Comparison of ENCODE assay signal across 25 cellular contexts in the genomic region with DNA sequence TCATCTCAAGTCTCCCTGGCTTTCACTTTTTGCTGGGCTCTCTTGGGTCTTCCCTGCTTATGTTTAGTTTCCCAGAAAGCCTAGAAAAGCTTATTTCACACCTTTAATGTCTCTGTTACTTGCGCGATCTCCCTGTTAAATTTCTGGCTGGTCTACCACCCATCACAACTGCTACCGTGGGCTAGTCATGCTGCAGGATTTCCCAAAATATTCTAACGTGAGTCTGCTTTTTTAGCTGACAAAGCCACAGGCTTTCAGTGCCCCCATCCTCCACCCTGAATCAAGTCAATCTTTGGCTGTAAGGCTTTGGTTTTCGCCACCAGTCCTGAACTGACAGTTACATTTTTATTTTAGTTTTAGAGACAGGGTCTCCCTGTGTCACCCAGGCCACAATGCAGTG.
DNase-seq lines count a peak whose midpoint lies in the region; ATAC-seq and TF ChIP-seq lines count a peak whose summit lies in the region.
"Had no signal": no experiment of that assay in that cellular context is flagged by ENCODE, and none has a peak within 500 bp of the region (broad histone marks: within the 10 kb centered on the region; RNA-seq: fewer than 3 reads in every experiment).

No MANE protein-coding gene starts in this region.

- peaks cover 0 to 38% (median 17%) of the 10 kb centered on the region in 11 experiments; a peak in 17 of 22 replicates for H3K36me3 ChIP-seq in BLaER1 treated with 17β-estradiol and CSF1 and Interleukin-3, amounts not matched to agents 10 nM and 100 nM
- no peaks in the 10 kb centered on the region for H3K36me3 ChIP-seq in upper lobe of right lung
- H3K36me3 ChIP-seq: HAP-1 had no signal

- H3K4me3 Mint-ChIP-seq in activated CD8-positive, alpha-beta T cell treated with anti-CD3 and anti-CD28 coated beads, Interleukin-2, amount 10 ng/mL, durations not matched to agents 7 days and 5 days: no peak overlapping the region
- H3K4me3 Mint-ChIP-seq in natural killer cell: peak overlapping the region; percentile 22
- H3K4me3 Mint-ChIP-seq: CD8-positive, alpha-beta memory T cell; HFFc6 had no signal

- peaks cover 0 to 16% (median 8%) of the 10 kb centered on the region in 11 experiments; a peak in 12 of 22 replicates for H3K9me3 ChIP-seq in BLaER1 treated with 17β-estradiol and CSF1 and Interleukin-3, amounts not matched to agents 10 nM and 100 nM (replicated peaks in 1 of 11)
- no peaks in the 10 kb centered on the region for H3K9me3 ChIP-seq in upper lobe of right lung
- H3K9me3 ChIP-seq: HAP-1 had no signal

- H3K27me3 Mint-ChIP-seq in activated CD8-positive, alpha-beta T cell treated with anti-CD3 and anti-CD28 coated beads, Interleukin-2, amount 10 ng/mL, durations not matched to agents 7 days and 5 days (ENCODE audit: low read depth): no peaks in the 10 kb centered on the region
- H3K27me3 Mint-ChIP-seq in natural killer cell (ENCODE audit: low read depth in 2 of 2): no peaks in the 10 kb centered on the region
- H3K27me3 Mint-ChIP-seq: CD8-positive, alpha-beta memory T cell had no signal

- peak overlapping the region in 6 of 11 experiments; percentile 1 to 88 (median 64); a peak in 7 of 22 replicates for H3K4me2 ChIP-seq in BLaER1 treated with 17β-estradiol and CSF1 and Interleukin-3, amounts not matched to agents 10 nM and 100 nM

- no peaks in the 10 kb centered on the region; a peak in 1 of 22 replicates for H4K20me1 ChIP-seq in BLaER1 treated with 17β-estradiol and CSF1 and Interleukin-3, amounts not matched to agents 10 nM and 100 nM

- peak overlapping the region; percentile 48 for H3K27ac Mint-ChIP-seq in activated CD8-positive, alpha-beta T cell treated with anti-CD3 and anti-CD28 coated beads, Interleukin-2, amount 10 ng/mL, durations not matched to agents 7 days and 5 days
- peak overlapping the region; percentile 85 to 87 for H3K27ac Mint-ChIP-seq in natural killer cell
- H3K27ac Mint-ChIP-seq: HFFc6 had no signal

- CTCF ChIA-PET in activated CD8-positive, alpha-beta T cell treated with anti-CD3 and anti-CD28 coated beads, Interleukin-2, amount 10 ng/mL, durations not matched to agents 7 days and 5 days (lab: Charles Lee): interaction anchor here (1.3 to 2.0 kb wide), 3 partner anchors 9 to 100 kb away, joined by 4 to 5 read pairs (median 4); a partner anchor contains a TSS

- no peaks in the 10 kb centered on the region for H3K27me3 ChIP-seq in BLaER1 treated with 17β-estradiol and CSF1 and Interleukin-3, amounts not matched to agents 10 nM and 100 nM
- no peaks in the 10 kb centered on the region for H3K27me3 ChIP-seq in upper lobe of right lung

- H3K4me1 ChIP-seq in BLaER1 treated with 17β-estradiol and CSF1 and Interleukin-3, amounts not matched to agents 10 nM and 100 nM: peaks cover 10 to 70% (median 23%) of the 10 kb centered on the region in 10 experiments
- no peaks in the 10 kb centered on the region for H3K4me1 ChIP-seq in upper lobe of right lung
- H3K4me1 ChIP-seq: HAP-1 had no signal

- POLR2A ChIA-PET in activated CD8-positive, alpha-beta T cell treated with anti-CD3 and anti-CD28 coated beads, Interleukin-2, amount 10 ng/mL, durations not matched to agents 7 days and 5 days (lab: Charles Lee): interaction anchor here (1.6 to 2.4 kb wide), 2 partner anchors 74 to 100 kb away, joined by 5 to 9 read pairs; a partner anchor contains a TSS

- no peak overlapping the region for H3K9ac ChIP-seq in BLaER1 treated with 17β-estradiol and CSF1 and Interleukin-3, amounts not matched to agents 10 nM and 100 nM

- intact Hi-C loops in natural killer cell (cut with micrococcal nuclease) (loop anchor here (5.0 kb wide), 2 partner anchors 41 to 354 kb away; no protein-coding TSS in a partner anchor), upper lobe of right lung (cut with DNase I) (no loop called here)

- H3K4me1 Mint-ChIP-seq in activated CD8-positive, alpha-beta T cell treated with anti-CD3 and anti-CD28 coated beads, Interleukin-2, amount 10 ng/mL, durations not matched to agents 7 days and 5 days (ENCODE audit: low read depth): peaks cover 51% of the 10 kb centered on the region
- H3K4me1 Mint-ChIP-seq in natural killer cell: peaks cover 41 to 45% of the 10 kb centered on the region in 2 donors

- H3K9me3 Mint-ChIP-seq in activated CD8-positive, alpha-beta T cell treated with anti-CD3 and anti-CD28 coated beads, Interleukin-2, amount 10 ng/mL, durations not matched to agents 7 days and 5 days (ENCODE audit: insufficient read depth): peaks cover 20% of the 10 kb centered on the region
- H3K9me3 Mint-ChIP-seq in natural killer cell: peaks cover 0 to 4% of the 10 kb centered on the region in 2 donors
- H3K9me3 Mint-ChIP-seq: HFFc6 had no signal

- ATAC-seq in activated CD8-positive, alpha-beta T cell treated with anti-CD3 and anti-CD28 coated beads, Interleukin-2, amount 10 ng/mL, durations not matched to agents 7 days and 5 days: no peak
- peak; percentile 5 to 56 (median 38) for ATAC-seq in natural killer cell
- no peak for ATAC-seq in upper lobe of right lung
- ATAC-seq: Panc1 had no signal

- H3K27ac ChIP-seq in BLaER1 treated with 17β-estradiol and CSF1 and Interleukin-3, amounts not matched to agents 10 nM and 100 nM: peak overlapping the region in 8 of 11 experiments; percentile 2 to 72 (median 60); a peak in 11 of 22 replicates
- H3K27ac ChIP-seq in upper lobe of right lung: no peak overlapping the region
- H3K27ac ChIP-seq: C4-2B, RWPE1 had no signal

- H3K36me3 Mint-ChIP-seq in activated CD8-positive, alpha-beta T cell treated with anti-CD3 and anti-CD28 coated beads, Interleukin-2, amount 10 ng/mL, durations not matched to agents 7 days and 5 days (ENCODE audit: low read depth): peaks cover 62% of the 10 kb centered on the region
- peaks cover 14% of the 10 kb centered on the region for H3K36me3 Mint-ChIP-seq in natural killer cell

- peak; percentile 37 for DNase-seq in GDM1 (lab: John Stamatoyannopoulos, UW)
- DNase-seq in activated CD8-positive, alpha-beta T cell treated with anti-CD3 and anti-CD28 coated beads, Interleukin-2, amount 10 ng/mL, durations not matched to agents 7 days and 5 days: no peak
- DNase-seq in natural killer cell: no peak
- no peak for DNase-seq in NCI-H1417 treated with DMSO at 0.1 percent for 48 hours (lab: John Stamatoyannopoulos, UW)
- DNase-seq in NCI-H1105 (lab: John Stamatoyannopoulos, UW): no peak
- no peak for DNase-seq in upper lobe of right lung
- DNase-seq: CD8-positive, alpha-beta memory T cell; DMS 273 treated with DMSO at 0.1 percent for 48 hours; DMS79; EL; GF-D8; GOT3; HFFc6; KG1; NCI-H1105 treated with DMSO at 0.1 percent for 48 hours; NCI-H1694; NCI-H2081; NCI-H2227 treated with DMSO at 0.1 percent for 48 hours; NCI-H526 treated with DMSO at 0.1 percent for 48 hours; SHP77 had no signal

- no peak overlapping the region for H3K4me3 ChIP-seq in BLaER1 treated with 17β-estradiol and CSF1 and Interleukin-3, amounts not matched to agents 10 nM and 100 nM
- no peak overlapping the region for H3K4me3 ChIP-seq in upper lobe of right lung
- H3K4me3 ChIP-seq: HAP-1 had no signal

- TF ChIP-seq CTCF in natural killer cell (IDR thresholded peaks at IDR 0.05) (no peak), upper lobe of right lung (IDR thresholded peaks at IDR 0.05) (no peak)

Comparison
In these comparisons a context has a peak if more than half of its experiments do, and no peak if none do; other contexts are left out.
1. ATAC-seq: peak in natural killer cell (3 of 3); none in activated CD8-positive, alpha-beta T cell treated with anti-CD3 and anti-CD28 coated beads, Interleukin-2, amount 10 ng/mL, durations not matched to agents 7 days and 5 days (single experiment) and upper lobe of right lung (single experiment).